In genomic region chr6:75217203-75217602, GRCh38 we compare ENCODE assay signal across 1 cellular context.
A peak's percentile ranks its signal among the peaks of the same experiment; 100 is the strongest.
TF ChIP-seq lines count a peak whose summit lies in the region.

No MANE protein-coding gene starts in this region.

TF ChIP-seq in HEK293, 187 proteins besides CTCF, POLR2A, EP300 and RAD21 (continued from another document):
- no peak for TF ChIP-seq ZNF280D (tag by site-specific recombination; IDR thresholded peaks at IDR 0.05)
- no peak for TF ChIP-seq ZNF350 (tag by site-specific recombination; IDR thresholded peaks at IDR 0.05)
- no peak for TF ChIP-seq ZNF2 (tag by site-specific recombination; IDR thresholded peaks at IDR 0.05)
- 0 out of 2 replicates have a peak, but pooled peaks have one; percentile 21 for TF ChIP-seq SP7 (tag by site-specific recombination; IDR thresholded peaks at IDR 0.05)
- peak; percentile 54 for TF ChIP-seq ZNF335 (tag by site-specific recombination; conservative IDR thresholded peaks at IDR 0.05)
- no peak for TF ChIP-seq ZNF416 (tag by site-specific recombination; IDR thresholded peaks at IDR 0.05)
- no peak for TF ChIP-seq SCRT1 (tag by site-specific recombination; IDR thresholded peaks at IDR 0.05; ENCODE audit: borderline replicate concordance)
- peak; percentile 94 for TF ChIP-seq ATF2 (tag by site-specific recombination; IDR thresholded peaks at IDR 0.05; ENCODE audit: low read depth)
- peak; percentile 51; the same call in 1 of the 2 replicates for TF ChIP-seq ZNF843 (tag by site-specific recombination; IDR thresholded peaks at IDR 0.05)
- TF ChIP-seq ZNF626 (tag by site-specific recombination; IDR thresholded peaks at IDR 0.05): no peak
- TF ChIP-seq ZNF280C (tag by site-specific recombination; IDR thresholded peaks at IDR 0.05): no peak
- TF ChIP-seq ZFP69B (tag by site-specific recombination; IDR thresholded peaks at IDR 0.05): 0 out of 2 replicates have a peak, but pooled peaks have one; percentile 18
- no peak for TF ChIP-seq ZNF146 (tag by site-specific recombination; IDR thresholded peaks at IDR 0.05)
- no peak for TF ChIP-seq ZNF354C (tag by site-specific recombination; IDR thresholded peaks at IDR 0.05; ENCODE audit: borderline replicate concordance, low read depth)
- peak; percentile 81 for TF ChIP-seq KLF8 (tag by site-specific recombination; IDR thresholded peaks at IDR 0.05)
- no peak for TF ChIP-seq BCL11A (tag by site-specific recombination; IDR thresholded peaks at IDR 0.05; ENCODE audit: low read depth)
- TF ChIP-seq ZBTB21 (tag by site-specific recombination; IDR thresholded peaks at IDR 0.05): peak; percentile 86
- TF ChIP-seq ZNF530 (tag by site-specific recombination; IDR thresholded peaks at IDR 0.05; ENCODE audit: low read depth): no peak
- TF ChIP-seq ZNF76 (tag by site-specific recombination; IDR thresholded peaks at IDR 0.05; ENCODE audit: borderline replicate concordance, low read depth): no peak
- TF ChIP-seq ZSCAN4 (tag by site-specific recombination; IDR thresholded peaks at IDR 0.05): 0 out of 2 replicates have a peak, but pooled peaks have one; percentile 10
- no peak for TF ChIP-seq ZNF521 (tag by site-specific recombination; IDR thresholded peaks at IDR 0.05)
- TF ChIP-seq MZF1 (tag by site-specific recombination; IDR thresholded peaks at IDR 0.05; ENCODE audit: borderline replicate concordance): no peak
- TF ChIP-seq ZBTB10 (tag by site-specific recombination; IDR thresholded peaks at IDR 0.05): no peak
- TF ChIP-seq ZNF202 (tag by site-specific recombination; IDR thresholded peaks at IDR 0.05; ENCODE audit: borderline replicate concordance): no peak
- no peak for TF ChIP-seq HOXC10 (CRISPR knock-in tag; IDR thresholded peaks at IDR 0.05)
- TF ChIP-seq ZSCAN23 (tag by site-specific recombination; IDR thresholded peaks at IDR 0.05): no peak
- no peak for TF ChIP-seq REST (tag by site-specific recombination; IDR thresholded peaks at IDR 0.05)
- no peak for TF ChIP-seq ZNF423 (tag by site-specific recombination; IDR thresholded peaks at IDR 0.05)
